Comparison of ENCODE assay signal across 2 cellular contexts in the genomic region with DNA sequence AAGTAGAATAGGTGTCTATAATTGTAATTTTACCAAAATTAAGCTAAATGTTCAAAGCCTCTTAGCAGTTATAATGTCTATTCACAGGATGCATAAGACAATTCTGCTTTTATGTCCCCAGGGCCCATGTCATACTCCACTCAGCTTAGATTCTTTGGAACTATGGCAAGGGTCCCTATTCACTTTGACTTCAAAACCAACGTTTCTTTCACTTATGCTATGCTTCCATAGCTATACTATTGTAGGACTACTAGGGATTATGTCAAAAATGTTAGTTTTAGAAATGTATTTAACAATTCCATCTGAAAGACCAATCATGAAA.
TF ChIP-seq lines count a peak whose summit lies in the region.

No MANE protein-coding gene starts in this region.

TF ChIP-seq in A549, 52 proteins besides CTCF, POLR2A, EP300 and RAD21:
- TF ChIP-seq, protein P1, sequence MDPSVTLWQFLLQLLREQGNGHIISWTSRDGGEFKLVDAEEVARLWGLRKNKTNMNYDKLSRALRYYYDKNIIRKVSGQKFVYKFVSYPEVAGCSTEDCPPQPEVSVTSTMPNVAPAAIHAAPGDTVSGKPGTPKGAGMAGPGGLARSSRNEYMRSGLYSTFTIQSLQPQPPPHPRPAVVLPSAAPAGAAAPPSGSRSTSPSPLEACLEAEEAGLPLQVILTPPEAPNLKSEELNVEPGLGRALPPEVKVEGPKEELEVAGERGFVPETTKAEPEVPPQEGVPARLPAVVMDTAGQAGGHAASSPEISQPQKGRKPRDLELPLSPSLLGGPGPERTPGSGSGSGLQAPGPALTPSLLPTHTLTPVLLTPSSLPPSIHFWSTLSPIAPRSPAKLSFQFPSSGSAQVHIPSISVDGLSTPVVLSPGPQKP (IDR thresholded peaks at IDR 0.05; ENCODE audit: low read depth, low read length) = no peak
- TF ChIP-seq GATA3 (IDR thresholded peaks at IDR 0.05; ENCODE audit: borderline replicate concordance) = no peak
- no peak for TF ChIP-seq BHLHE40 (IDR thresholded peaks at IDR 0.05; ENCODE audit: low read depth, low read length)
- TF ChIP-seq, protein P2, sequence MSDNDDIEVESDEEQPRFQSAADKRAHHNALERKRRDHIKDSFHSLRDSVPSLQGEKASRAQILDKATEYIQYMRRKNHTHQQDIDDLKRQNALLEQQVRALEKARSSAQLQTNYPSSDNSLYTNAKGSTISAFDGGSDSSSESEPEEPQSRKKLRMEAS (IDR thresholded peaks at IDR 0.05) = no peak
- no peak for TF ChIP-seq CHD4 (IDR thresholded peaks at IDR 0.05; ENCODE audit: borderline replicate concordance)
- TF ChIP-seq, protein P3, sequence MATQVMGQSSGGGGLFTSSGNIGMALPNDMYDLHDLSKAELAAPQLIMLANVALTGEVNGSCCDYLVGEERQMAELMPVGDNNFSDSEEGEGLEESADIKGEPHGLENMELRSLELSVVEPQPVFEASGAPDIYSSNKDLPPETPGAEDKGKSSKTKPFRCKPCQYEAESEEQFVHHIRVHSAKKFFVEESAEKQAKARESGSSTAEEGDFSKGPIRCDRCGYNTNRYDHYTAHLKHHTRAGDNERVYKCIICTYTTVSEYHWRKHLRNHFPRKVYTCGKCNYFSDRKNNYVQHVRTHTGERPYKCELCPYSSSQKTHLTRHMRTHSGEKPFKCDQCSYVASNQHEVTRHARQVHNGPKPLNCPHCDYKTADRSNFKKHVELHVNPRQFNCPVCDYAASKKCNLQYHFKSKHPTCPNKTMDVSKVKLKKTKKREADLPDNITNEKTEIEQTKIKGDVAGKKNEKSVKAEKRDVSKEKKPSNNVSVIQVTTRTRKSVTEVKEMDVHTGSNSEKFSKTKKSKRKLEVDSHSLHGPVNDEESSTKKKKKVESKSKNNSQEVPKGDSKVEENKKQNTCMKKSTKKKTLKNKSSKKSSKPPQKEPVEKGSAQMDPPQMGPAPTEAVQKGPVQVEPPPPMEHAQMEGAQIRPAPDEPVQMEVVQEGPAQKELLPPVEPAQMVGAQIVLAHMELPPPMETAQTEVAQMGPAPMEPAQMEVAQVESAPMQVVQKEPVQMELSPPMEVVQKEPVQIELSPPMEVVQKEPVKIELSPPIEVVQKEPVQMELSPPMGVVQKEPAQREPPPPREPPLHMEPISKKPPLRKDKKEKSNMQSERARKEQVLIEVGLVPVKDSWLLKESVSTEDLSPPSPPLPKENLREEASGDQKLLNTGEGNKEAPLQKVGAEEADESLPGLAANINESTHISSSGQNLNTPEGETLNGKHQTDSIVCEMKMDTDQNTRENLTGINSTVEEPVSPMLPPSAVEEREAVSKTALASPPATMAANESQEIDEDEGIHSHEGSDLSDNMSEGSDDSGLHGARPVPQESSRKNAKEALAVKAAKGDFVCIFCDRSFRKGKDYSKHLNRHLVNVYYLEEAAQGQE (IDR thresholded peaks at IDR 0.05) = no peak
- no peak for TF ChIP-seq SMC3 (IDR thresholded peaks at IDR 0.05)
- TF ChIP-seq FOXS1 (CRISPR knock-in tag; IDR thresholded peaks at IDR 0.05) = no peak
- TF ChIP-seq TFCP2L1 (CRISPR knock-in tag; IDR thresholded peaks at IDR 0.05) = no peak
- no peak for TF ChIP-seq MYC (IDR thresholded peaks at IDR 0.05; ENCODE audit: borderline replicate concordance, low read length)
- no peak for TF ChIP-seq ZSCAN20 (CRISPR knock-in tag; IDR thresholded peaks at IDR 0.05)
- TF ChIP-seq EHF (CRISPR knock-in tag; IDR thresholded peaks at IDR 0.05) = no peak
- TF ChIP-seq, protein P4, sequence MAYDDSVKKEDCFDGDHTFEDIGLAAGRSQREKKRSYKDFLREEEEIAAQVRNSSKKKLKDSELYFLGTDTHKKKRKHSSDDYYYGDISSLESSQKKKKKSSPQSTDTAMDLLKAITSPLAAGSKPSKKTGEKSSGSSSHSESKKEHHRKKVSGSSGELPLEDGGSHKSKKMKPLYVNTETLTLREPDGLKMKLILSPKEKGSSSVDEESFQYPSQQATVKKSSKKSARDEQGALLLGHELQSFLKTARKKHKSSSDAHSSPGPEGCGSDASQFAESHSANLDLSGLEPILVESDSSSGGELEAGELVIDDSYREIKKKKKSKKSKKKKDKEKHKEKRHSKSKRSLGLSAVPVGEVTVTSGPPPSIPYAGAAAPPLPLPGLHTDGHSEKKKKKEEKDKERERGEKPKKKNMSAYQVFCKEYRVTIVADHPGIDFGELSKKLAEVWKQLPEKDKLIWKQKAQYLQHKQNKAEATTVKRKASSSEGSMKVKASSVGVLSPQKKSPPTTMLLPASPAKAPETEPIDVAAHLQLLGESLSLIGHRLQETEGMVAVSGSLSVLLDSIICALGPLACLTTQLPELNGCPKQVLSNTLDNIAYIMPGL (CRISPR knock-in tag; IDR thresholded peaks at IDR 0.05; ENCODE audit: borderline replicate concordance) = no peak
- TF ChIP-seq TP53 (CRISPR knock-in tag; IDR thresholded peaks at IDR 0.05) = no peak
- TF ChIP-seq ESRRA (IDR thresholded peaks at IDR 0.05; ENCODE audit: borderline replicate concordance, low read length) = no peak
- TF ChIP-seq EHMT2 (IDR thresholded peaks at IDR 0.05; ENCODE audit: low read depth) = no peak
- no peak for TF ChIP-seq RARB (CRISPR knock-in tag; IDR thresholded peaks at IDR 0.05)
- TF ChIP-seq MAFK (IDR thresholded peaks at IDR 0.05; ENCODE audit: partially characterized antibody) = no peak
- TF ChIP-seq RNF2 (IDR thresholded peaks at IDR 0.05; ENCODE audit: borderline replicate concordance, low read depth) = no peak
- TF ChIP-seq NPAS2 (CRISPR knock-in tag; IDR thresholded peaks at IDR 0.05; ENCODE audit: borderline replicate concordance) = no peak

TF ChIP-seq in HepG2, 621 proteins besides CTCF, POLR2A, EP300 and RAD21:
- TF ChIP-seq BCL6 (CRISPR knock-in tag; IDR thresholded peaks at IDR 0.05) (no peak), ZNF510 (CRISPR knock-in tag; IDR thresholded peaks at IDR 0.05; ENCODE audit: low read depth) (no peak), TSC22D2 (CRISPR knock-in tag; IDR thresholded peaks at IDR 0.05; ENCODE audit: borderline replicate concordance) (no peak), YEATS4 (CRISPR knock-in tag; IDR thresholded peaks at IDR 0.05; ENCODE audit: borderline replicate concordance) (no peak), AGO2 (optimal IDR thresholded peaks at IDR 0.05; ENCODE audit: low read depth, low read length) (no peak)
- TF ChIP-seq, protein P5, sequence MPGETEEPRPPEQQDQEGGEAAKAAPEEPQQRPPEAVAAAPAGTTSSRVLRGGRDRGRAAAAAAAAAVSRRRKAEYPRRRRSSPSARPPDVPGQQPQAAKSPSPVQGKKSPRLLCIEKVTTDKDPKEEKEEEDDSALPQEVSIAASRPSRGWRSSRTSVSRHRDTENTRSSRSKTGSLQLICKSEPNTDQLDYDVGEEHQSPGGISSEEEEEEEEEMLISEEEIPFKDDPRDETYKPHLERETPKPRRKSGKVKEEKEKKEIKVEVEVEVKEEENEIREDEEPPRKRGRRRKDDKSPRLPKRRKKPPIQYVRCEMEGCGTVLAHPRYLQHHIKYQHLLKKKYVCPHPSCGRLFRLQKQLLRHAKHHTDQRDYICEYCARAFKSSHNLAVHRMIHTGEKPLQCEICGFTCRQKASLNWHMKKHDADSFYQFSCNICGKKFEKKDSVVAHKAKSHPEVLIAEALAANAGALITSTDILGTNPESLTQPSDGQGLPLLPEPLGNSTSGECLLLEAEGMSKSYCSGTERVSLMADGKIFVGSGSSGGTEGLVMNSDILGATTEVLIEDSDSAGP (CRISPR knock-in tag; IDR thresholded peaks at IDR 0.05; ENCODE audit: borderline replicate concordance) = no peak
- TF ChIP-seq, protein P6, sequence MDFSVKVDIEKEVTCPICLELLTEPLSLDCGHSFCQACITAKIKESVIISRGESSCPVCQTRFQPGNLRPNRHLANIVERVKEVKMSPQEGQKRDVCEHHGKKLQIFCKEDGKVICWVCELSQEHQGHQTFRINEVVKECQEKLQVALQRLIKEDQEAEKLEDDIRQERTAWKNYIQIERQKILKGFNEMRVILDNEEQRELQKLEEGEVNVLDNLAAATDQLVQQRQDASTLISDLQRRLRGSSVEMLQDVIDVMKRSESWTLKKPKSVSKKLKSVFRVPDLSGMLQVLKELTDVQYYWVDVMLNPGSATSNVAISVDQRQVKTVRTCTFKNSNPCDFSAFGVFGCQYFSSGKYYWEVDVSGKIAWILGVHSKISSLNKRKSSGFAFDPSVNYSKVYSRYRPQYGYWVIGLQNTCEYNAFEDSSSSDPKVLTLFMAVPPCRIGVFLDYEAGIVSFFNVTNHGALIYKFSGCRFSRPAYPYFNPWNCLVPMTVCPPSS (IDR thresholded peaks at IDR 0.05) = no peak
- TF ChIP-seq, protein P7, sequence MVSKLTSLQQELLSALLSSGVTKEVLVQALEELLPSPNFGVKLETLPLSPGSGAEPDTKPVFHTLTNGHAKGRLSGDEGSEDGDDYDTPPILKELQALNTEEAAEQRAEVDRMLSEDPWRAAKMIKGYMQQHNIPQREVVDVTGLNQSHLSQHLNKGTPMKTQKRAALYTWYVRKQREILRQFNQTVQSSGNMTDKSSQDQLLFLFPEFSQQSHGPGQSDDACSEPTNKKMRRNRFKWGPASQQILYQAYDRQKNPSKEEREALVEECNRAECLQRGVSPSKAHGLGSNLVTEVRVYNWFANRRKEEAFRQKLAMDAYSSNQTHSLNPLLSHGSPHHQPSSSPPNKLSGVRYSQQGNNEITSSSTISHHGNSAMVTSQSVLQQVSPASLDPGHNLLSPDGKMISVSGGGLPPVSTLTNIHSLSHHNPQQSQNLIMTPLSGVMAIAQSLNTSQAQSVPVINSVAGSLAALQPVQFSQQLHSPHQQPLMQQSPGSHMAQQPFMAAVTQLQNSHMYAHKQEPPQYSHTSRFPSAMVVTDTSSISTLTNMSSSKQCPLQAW (CRISPR knock-in tag; IDR thresholded peaks at IDR 0.05) = no peak
